Comparison of ENCODE assay signal across 8 cellular contexts in the genomic region with DNA sequence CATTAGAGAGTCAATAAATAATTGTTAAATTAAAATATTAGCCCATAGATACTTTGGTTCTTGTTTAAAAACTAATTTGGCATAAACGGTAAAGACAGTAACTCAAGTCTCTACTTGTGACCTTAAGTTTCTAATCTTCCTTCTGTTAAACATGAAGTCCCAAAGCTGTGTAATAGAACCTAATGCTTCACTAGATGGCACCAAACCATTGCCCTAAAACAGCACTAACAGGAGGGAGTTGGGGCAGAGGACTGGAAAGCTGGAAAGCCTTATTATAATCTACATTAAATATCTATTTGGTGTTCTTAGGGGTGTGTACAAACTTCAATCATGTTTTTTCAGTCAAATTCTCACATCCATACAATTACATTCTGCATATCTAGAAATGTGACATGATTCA.
DNase-seq lines count a peak whose midpoint lies in the region; ATAC-seq and TF ChIP-seq lines count a peak whose summit lies in the region.

No MANE protein-coding gene starts in this region.

- TF ChIP-seq POLR2A in thyroid gland (IDR thresholded peaks at IDR 0.05) = no peak

- no peaks in the 10 kb centered on the region for H3K4me1 Mint-ChIP-seq in activated CD4-positive, alpha-beta T cell treated with anti-CD3 and anti-CD28 coated beads, Interleukin-2, amount 10 ng/mL, durations not matched to agents 24 days and 14 days
- no peaks in the 10 kb centered on the region for H3K4me1 Mint-ChIP-seq in activated CD8-positive, alpha-beta T cell treated with anti-CD3 and anti-CD28 coated beads, Interleukin-2, amount 10 ng/mL, durations not matched to agents 7 days and 5 days (ENCODE audit: low read depth)

- H3K4me2 ChIP-seq in PC-3 (ENCODE audit: low read length) = no peak overlapping the region

- 44 to 59% methylated on average over 1 of the region's 1 CpG for WGBS in thyroid gland, 2 donors

- H3K36me3 ChIP-seq in PC-3 (ENCODE audit: low read depth, low read length) (no peaks in the 10 kb centered on the region), thyroid gland (no peaks in the 10 kb centered on the region)

- intact Hi-C loops in PC-3 (cut with micrococcal nuclease) (loop anchor here (2.0 kb wide), 1 partner anchor 371 kb away; no protein-coding TSS in a partner anchor), thyroid gland (cut with DNase I) (loop anchor here (10.0 kb wide), 1 partner anchor 375 kb away; no protein-coding TSS in a partner anchor)
- intact Hi-C loops in activated CD4-positive, alpha-beta T cell treated with anti-CD3 and anti-CD28 coated beads, Interleukin-2, amount 10 ng/mL, durations not matched to agents 24 days and 14 days (cut with micrococcal nuclease) = no loop called here

- POLR2A ChIA-PET in PC-3 (lab: Charles Lee; ENCODE audit: unreplicated experiment) = no interaction called here
- POLR2A ChIA-PET in activated CD8-positive, alpha-beta T cell treated with anti-CD3 and anti-CD28 coated beads, Interleukin-2, amount 10 ng/mL, durations not matched to agents 7 days and 5 days (lab: Charles Lee) = no interaction called here

- no peaks in the 10 kb centered on the region for H3K9me2 ChIP-seq in PC-3 (replicated peaks; ENCODE audit: low read length)

- no peaks in the 10 kb centered on the region for H3K36me3 Mint-ChIP-seq in activated CD4-positive, alpha-beta T cell treated with anti-CD3 and anti-CD28 coated beads, Interleukin-2, amount 10 ng/mL, durations not matched to agents 24 days and 14 days (ENCODE audit: low read depth)
- no peaks in the 10 kb centered on the region for H3K36me3 Mint-ChIP-seq in activated CD8-positive, alpha-beta T cell treated with anti-CD3 and anti-CD28 coated beads, Interleukin-2, amount 10 ng/mL, durations not matched to agents 7 days and 5 days (ENCODE audit: low read depth)

- CTCF ChIA-PET in PC-3 (lab: Charles Lee) = interaction anchor here (0.5 kb wide), 1 partner anchor 149 kb away, joined by 4 read pairs; no protein-coding TSS in a partner anchor
- CTCF ChIA-PET in activated CD8-positive, alpha-beta T cell treated with anti-CD3 and anti-CD28 coated beads, Interleukin-2, amount 10 ng/mL, durations not matched to agents 7 days and 5 days (lab: Charles Lee) = no interaction called here

- no peaks in the 10 kb centered on the region for H4K20me1 ChIP-seq in PC-3 (ENCODE audit: low read length)

- H3K27me3 Mint-ChIP-seq in activated CD4-positive, alpha-beta T cell treated with anti-CD3 and anti-CD28 coated beads, Interleukin-2, amount 10 ng/mL, durations not matched to agents 24 days and 14 days = no peaks in the 10 kb centered on the region
- no peaks in the 10 kb centered on the region for H3K27me3 Mint-ChIP-seq in activated CD8-positive, alpha-beta T cell treated with anti-CD3 and anti-CD28 coated beads, Interleukin-2, amount 10 ng/mL, durations not matched to agents 7 days and 5 days (ENCODE audit: low read depth)

- H3K27ac Mint-ChIP-seq in activated CD4-positive, alpha-beta T cell treated with anti-CD3 and anti-CD28 coated beads, Interleukin-2, amount 10 ng/mL, durations not matched to agents 24 days and 14 days = no peak overlapping the region
- H3K27ac Mint-ChIP-seq in activated CD8-positive, alpha-beta T cell treated with anti-CD3 and anti-CD28 coated beads, Interleukin-2, amount 10 ng/mL, durations not matched to agents 7 days and 5 days = no peak overlapping the region

- peak; percentile 53 for ATAC-seq in HG03378 (IDR thresholded peaks at IDR 0.05; ENCODE audit: unreplicated experiment)
- ATAC-seq in PC-3 = peak; percentile 69
- no peak for ATAC-seq in activated CD8-positive, alpha-beta T cell treated with anti-CD3 and anti-CD28 coated beads, Interleukin-2, amount 10 ng/mL, durations not matched to agents 7 days and 5 days

- no peaks in the 10 kb centered on the region for H3F3A ChIP-seq in PC-3 (ENCODE audit: low read length, unreplicated experiment)

- no peaks in the 10 kb centered on the region for H3K4me1 ChIP-seq in PC-3 (ENCODE audit: insufficient read depth, low read length)
- H3K4me1 ChIP-seq in thyroid gland = peaks cover 0 to 8% of the 10 kb centered on the region in 2 donors

- no TSS peak for BruUV-seq in PC-3 (replicated peaks; lab: Mats Ljungman, UMichigan)

- H3K4me3 ChIP-seq in PC-3 (ENCODE audit: low read length) = no peak overlapping the region
- H3K4me3 ChIP-seq in thyroid gland (replicated peaks in 1 of 3) = no peak overlapping the region

- no peak overlapping the region for H3K9ac ChIP-seq in PC-3 (ENCODE audit: low read length)

- DNase-seq in DMS153 treated with DMSO at 0.1 percent for 48 hours (lab: John Stamatoyannopoulos, UW; ENCODE audit: unreplicated experiment) = peak; percentile 58
- DNase-seq in PC-3 = peak; percentile 57
- peak; percentile 39 for DNase-seq in foreskin melanocyte
- DNase-seq in thyroid gland = peak in 1 of 2 donors; percentile 3
- no peak for DNase-seq in activated CD4-positive, alpha-beta T cell treated with anti-CD3 and anti-CD28 coated beads, Interleukin-2, amount 10 ng/mL, durations not matched to agents 24 days and 14 days
- no peak for DNase-seq in activated CD8-positive, alpha-beta T cell treated with anti-CD3 and anti-CD28 coated beads, Interleukin-2, amount 10 ng/mL, durations not matched to agents 7 days and 5 days
- DNase-seq in NCI-H128 (lab: John Stamatoyannopoulos, UW; ENCODE audit: unreplicated experiment) = no peak

- H3K9me3 ChIP-seq in PC-3 (ENCODE audit: low read length) (no peaks in the 10 kb centered on the region), thyroid gland (no peaks in the 10 kb centered on the region)

- peak; percentile 62 for TF ChIP-seq CTCF in PC-3 (conservative IDR thresholded peaks at IDR 0.05; ENCODE audit: low read depth, low read length)
- peak in 4 of 6 experiments; percentile 38 to 62 (median 57) for TF ChIP-seq CTCF in thyroid gland (IDR thresholded peaks at IDR 0.05)

- H2AFZ ChIP-seq in PC-3 (ENCODE audit: low read length) = no peak overlapping the region

- no peak overlapping the region for H3K27ac ChIP-seq in PC-3 (ENCODE audit: low read length)
- no peak overlapping the region for H3K27ac ChIP-seq in thyroid gland

- no peaks in the 10 kb centered on the region for H3K79me2 ChIP-seq in PC-3 (ENCODE audit: low read length)

- no peak overlapping the region for H3K4me3 Mint-ChIP-seq in activated CD4-positive, alpha-beta T cell treated with anti-CD3 and anti-CD28 coated beads, Interleukin-2, amount 10 ng/mL, durations not matched to agents 24 days and 14 days
- no peak overlapping the region for H3K4me3 Mint-ChIP-seq in activated CD8-positive, alpha-beta T cell treated with anti-CD3 and anti-CD28 coated beads, Interleukin-2, amount 10 ng/mL, durations not matched to agents 7 days and 5 days

- H3K27me3 ChIP-seq in PC-3 (ENCODE audit: low read length) (peaks cover 37% of the 10 kb centered on the region), thyroid gland (no peaks in the 10 kb centered on the region)

- H3K9me3 Mint-ChIP-seq in activated CD4-positive, alpha-beta T cell treated with anti-CD3 and anti-CD28 coated beads, Interleukin-2, amount 10 ng/mL, durations not matched to agents 24 days and 14 days = no peaks in the 10 kb centered on the region
- no peaks in the 10 kb centered on the region for H3K9me3 Mint-ChIP-seq in activated CD8-positive, alpha-beta T cell treated with anti-CD3 and anti-CD28 coated beads, Interleukin-2, amount 10 ng/mL, durations not matched to agents 7 days and 5 days (ENCODE audit: insufficient read depth)

Comparison
In these comparisons a context has a peak if more than half of its experiments do, and no peak if none do; other contexts are left out.
1. DNase-seq: peak in DMS153 treated with DMSO at 0.1 percent for 48 hours (single experiment), PC-3 (single experiment) and foreskin melanocyte (single experiment); none in activated CD4-positive, alpha-beta T cell treated with anti-CD3 and anti-CD28 coated beads, Interleukin-2, amount 10 ng/mL, durations not matched to agents 24 days and 14 days (single experiment), activated CD8-positive, alpha-beta T cell treated with anti-CD3 and anti-CD28 coated beads, Interleukin-2, amount 10 ng/mL, durations not matched to agents 7 days and 5 days (single experiment) and NCI-H128 (single experiment).